Comparison of ENCODE assay signal across 8 cellular contexts in genomic region chr6:37516076-37516919, GRCh38. TPM values are rescaled to one million over a fixed set of nuclear protein-coding genes. Genes with fewer than 3 reads are reported as not detected.
DNase-seq lines count a peak whose midpoint lies in the region; ATAC-seq and TF ChIP-seq lines count a peak whose summit lies in the region.

No MANE protein-coding gene starts in this region.

- peaks cover 11% of the 10 kb centered on the region for H3K36me3 Mint-ChIP-seq in activated naive CD8-positive, alpha-beta T cell treated with anti-CD3 and anti-CD28 coated beads for 36 hours

- intact Hi-C loops in lower lobe of right lung (cut with DNase I): no loop called here

- peak overlapping the region; percentile 56 for H3K27ac ChIP-seq in lower lobe of right lung

- H3K4me1 ChIP-seq in lower lobe of right lung: peaks cover 8% of the 10 kb centered on the region

- no peaks in the 10 kb centered on the region for H3K27me3 Mint-ChIP-seq in activated naive CD8-positive, alpha-beta T cell treated with anti-CD3 and anti-CD28 coated beads for 36 hours

- peaks cover 73% of the 10 kb centered on the region for H3K4me1 Mint-ChIP-seq in activated naive CD8-positive, alpha-beta T cell treated with anti-CD3 and anti-CD28 coated beads for 36 hours

- H3K4me3 Mint-ChIP-seq in activated naive CD8-positive, alpha-beta T cell treated with anti-CD3 and anti-CD28 coated beads for 36 hours: peak overlapping the region; percentile 86

- DNase-seq in AML-193 (lab: John Stamatoyannopoulos, UW) (peak; percentile 79 to 81), LNCaP clone FGC (ENCODE audit: low read depth) (peak; percentile 78), T follicular helper cell (ENCODE audit: low read depth) (peak; percentile 91), lower lobe of right lung (peak; percentile 68), dedifferentiated amniotic fluid mesenchymal stem cell (ENCODE audit: extremely low spot score) (no peak)
- DNase-seq in activated naive CD8-positive, alpha-beta T cell treated with anti-CD3 and anti-CD28 coated beads for 36 hours: peak; percentile 91
- DNase-seq in stimulated activated CD8-positive, alpha-beta memory T cell treated with anti-CD3 and anti-CD28 coated beads, Interleukin-4, amount 100 ng/mL, for 48 hours: peak; percentile 89

- ATAC-seq in GM19351 (IDR thresholded peaks at IDR 0.05; ENCODE audit: unreplicated experiment): peak; percentile 58
- peak; percentile 75 to 77 for ATAC-seq in lower lobe of right lung

- H3K27me3 ChIP-seq in lower lobe of right lung (ENCODE audit: low read depth): peaks cover 32% of the 10 kb centered on the region

- H3K9me3 ChIP-seq in lower lobe of right lung: no peaks in the 10 kb centered on the region

- H3K27ac Mint-ChIP-seq in activated naive CD8-positive, alpha-beta T cell treated with anti-CD3 and anti-CD28 coated beads for 36 hours: peak overlapping the region; percentile 100

- no peak for TF ChIP-seq CTCF in LNCaP clone FGC (IDR thresholded peaks at IDR 0.05; ENCODE audit: control insufficient read depth, extremely low read depth, insufficient read depth)
- TF ChIP-seq CTCF in lower lobe of right lung (IDR thresholded peaks at IDR 0.05): no peak

- no peaks in the 10 kb centered on the region for H3K36me3 ChIP-seq in lower lobe of right lung

- no peaks in the 10 kb centered on the region for H3K9me3 Mint-ChIP-seq in activated naive CD8-positive, alpha-beta T cell treated with anti-CD3 and anti-CD28 coated beads for 36 hours

- H3K4me3 ChIP-seq in LNCaP clone FGC (ENCODE audit: low read depth, low read length) (no peak overlapping the region), lower lobe of right lung (no peak overlapping the region)

RNA-seq across cellular contexts. Expression of gene CCDC167, which starts 16.6 kb away (rescaled TPM):
- 10 to 100 TPM; 50.0 to 51.0 TPM for total RNA-seq in activated naive CD8-positive, alpha-beta T cell treated with anti-CD3 and anti-CD28 coated beads for 36 hours
- 12.7 TPM for total RNA-seq in lower lobe of right lung
